In the genomic region with DNA sequence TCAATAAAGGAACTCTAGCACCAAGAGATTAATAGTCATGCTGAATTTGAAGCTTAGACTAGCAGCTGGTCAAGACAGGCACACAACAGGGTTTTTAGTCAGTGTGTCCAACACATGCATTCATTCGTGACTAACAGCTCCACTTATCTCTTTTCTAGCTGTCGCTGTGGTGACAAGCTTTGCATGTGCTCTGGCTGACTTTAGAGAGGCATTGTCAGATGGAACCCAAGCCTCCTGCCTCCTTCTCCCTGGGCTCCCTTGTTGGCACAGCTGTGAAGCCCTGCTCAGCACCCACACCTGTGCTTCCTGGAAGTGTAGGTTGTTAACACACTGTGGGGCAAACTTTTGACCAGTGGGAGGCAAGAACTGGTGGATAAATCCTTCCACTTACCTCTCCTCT, we compare ENCODE assay signal across 17 cellular contexts. TPM values are rescaled to one million over a fixed set of nuclear protein-coding genes. Genes with fewer than 3 reads are reported as not detected.
DNase-seq lines count a peak whose midpoint lies in the region; ATAC-seq and TF ChIP-seq lines count a peak whose summit lies in the region.
"Had no signal": no experiment of that assay in that cellular context is flagged by ENCODE, and none has a peak within 500 bp of the region (broad histone marks: within the 10 kb centered on the region; RNA-seq: fewer than 3 reads in every experiment).

No MANE protein-coding gene starts in this region.

- H3K4me1 ChIP-seq in heart left ventricle, result no peaks in the 10 kb centered on the region
- peaks cover 0 to 7% of the 10 kb centered on the region in 2 donors for H3K4me1 ChIP-seq in right atrium auricular region
- peaks cover 9 to 11% of the 10 kb centered on the region in 2 donors for H3K4me1 ChIP-seq in thyroid gland

- TF ChIP-seq CTCF in heart left ventricle (IDR thresholded peaks at IDR 0.05), result no peak
- TF ChIP-seq CTCF in right atrium auricular region (IDR thresholded peaks at IDR 0.05), result no peak
- no peak for TF ChIP-seq CTCF in thyroid gland (IDR thresholded peaks at IDR 0.05)

- no peaks in the 10 kb centered on the region for H3K27me3 ChIP-seq in heart left ventricle
- no peaks in the 10 kb centered on the region for H3K27me3 ChIP-seq in right atrium auricular region
- no peaks in the 10 kb centered on the region for H3K27me3 ChIP-seq in thyroid gland

- H3K4me3 ChIP-seq in heart left ventricle (no peak overlapping the region), right atrium auricular region (no peak overlapping the region), thyroid gland (replicated peaks in 1 of 3) (no peak overlapping the region)
- H3K4me3 ChIP-seq: GM23248 had no signal

- intact Hi-C loops in heart left ventricle (cut with DNase I), result loop anchor here in 2 of 10 donors (10.0 kb wide), 1 partner anchor 103 kb away; no protein-coding TSS in a partner anchor
- intact Hi-C loops in thyroid gland (cut with DNase I), result no loop called here

- DNase-seq in heart left ventricle (no peak), right atrium auricular region (ENCODE audit: low spot score) (no peak), NCI-H187 treated with DMSO at 0.1 percent for 48 hours (lab: John Stamatoyannopoulos, UW) (peak; percentile 81), NCI-H526 treated with DMSO at 0.1 percent for 48 hours (lab: John Stamatoyannopoulos, UW) (peak; percentile 39), thyroid gland (peak; percentile 23 to 42), globus pallidus (ENCODE audit: low spot score) (no peak)
- DNase-seq: ACHN, GM23248, Kasumi-1, NCI-H2171 treated with DMSO at 0.1 percent for 48 hours, NCI-H524, SK-N-SH, T-cell, T-helper 9 cell had no signal

- H3K9me3 ChIP-seq in heart left ventricle (peaks cover 0 to 5% (median 0%) of the 10 kb centered on the region in 12 donors), right atrium auricular region (no peaks in the 10 kb centered on the region), thyroid gland (no peaks in the 10 kb centered on the region)

- H3K27ac ChIP-seq in heart left ventricle, result no peak overlapping the region
- H3K27ac ChIP-seq in right atrium auricular region, result no peak overlapping the region
- no peak overlapping the region for H3K27ac ChIP-seq in thyroid gland
- H3K27ac ChIP-seq: GM23248, HL-60 had no signal

- TF ChIP-seq POLR2A in heart left ventricle (IDR thresholded peaks at IDR 0.05), result no peak
- TF ChIP-seq POLR2A in thyroid gland (IDR thresholded peaks at IDR 0.05), result no peak

- 14 to 28% (median 25%) methylated on average over 2 of the region's 2 CpGs for WGBS in heart left ventricle, 4 donors
- WGBS in thyroid gland, 2 donors, result 28 to 30% methylated on average over 2 of the region's 2 CpGs

- ATAC-seq in heart left ventricle (peak; percentile 26 to 55 (median 38)), GM19351 (IDR thresholded peaks at IDR 0.05; ENCODE audit: unreplicated experiment) (no peak)
- ATAC-seq: Panc1, T-cell had no signal

- no peaks in the 10 kb centered on the region for H3K36me3 ChIP-seq in heart left ventricle
- H3K36me3 ChIP-seq in right atrium auricular region, result no peaks in the 10 kb centered on the region
- no peaks in the 10 kb centered on the region for H3K36me3 ChIP-seq in thyroid gland

RNA-seq across cellular contexts. Expression of gene AGK, which starts 9.8 kb away (rescaled TPM):
- 10 to 100 TPM; 30.6 to 49.8 (median 41.3) TPM for total RNA-seq in heart left ventricle
- 10 to 100 TPM; 21.4 to 28.2 TPM for polyA plus RNA-seq in heart left ventricle
- 10 to 100 TPM; 24.2 to 41.9 TPM for total RNA-seq in right atrium auricular region
- total RNA-seq in thyroid gland, result 10 to 100 TPM; 28.2 to 36.7 (median 32.2) TPM

Comparison
In these comparisons a context has a peak if more than half of its experiments do, and no peak if none do; other contexts are left out.
1. DNase-seq: peak in NCI-H187 treated with DMSO at 0.1 percent for 48 hours (single experiment), NCI-H526 treated with DMSO at 0.1 percent for 48 hours (single experiment) and thyroid gland (2 of 2); none in heart left ventricle (0 of 5), right atrium auricular region (single experiment) and globus pallidus (single experiment).